1 cellular context compared by ENCODE assay signal in genomic region chr19:15404780-15405211, GRCh38.
TF ChIP-seq lines count a peak whose summit lies in the region.

No MANE protein-coding gene starts in this region.

TF ChIP-seq in GM12878, 131 proteins besides CTCF, POLR2A, EP300 and RAD21:
- TF ChIP-seq SMAD1 (IDR thresholded peaks at IDR 0.05; ENCODE audit: low read depth, partially characterized antibody) = no peak
- TF ChIP-seq MEF2B (IDR thresholded peaks at IDR 0.05; ENCODE audit: partially characterized antibody, poor library complexity, severe bottlenecking) = peak; percentile 22
TF ChIP-seq in GM12878: peak in this region for 1.
